Comparison of ENCODE assay signal across 9 cellular contexts in the genomic region with DNA sequence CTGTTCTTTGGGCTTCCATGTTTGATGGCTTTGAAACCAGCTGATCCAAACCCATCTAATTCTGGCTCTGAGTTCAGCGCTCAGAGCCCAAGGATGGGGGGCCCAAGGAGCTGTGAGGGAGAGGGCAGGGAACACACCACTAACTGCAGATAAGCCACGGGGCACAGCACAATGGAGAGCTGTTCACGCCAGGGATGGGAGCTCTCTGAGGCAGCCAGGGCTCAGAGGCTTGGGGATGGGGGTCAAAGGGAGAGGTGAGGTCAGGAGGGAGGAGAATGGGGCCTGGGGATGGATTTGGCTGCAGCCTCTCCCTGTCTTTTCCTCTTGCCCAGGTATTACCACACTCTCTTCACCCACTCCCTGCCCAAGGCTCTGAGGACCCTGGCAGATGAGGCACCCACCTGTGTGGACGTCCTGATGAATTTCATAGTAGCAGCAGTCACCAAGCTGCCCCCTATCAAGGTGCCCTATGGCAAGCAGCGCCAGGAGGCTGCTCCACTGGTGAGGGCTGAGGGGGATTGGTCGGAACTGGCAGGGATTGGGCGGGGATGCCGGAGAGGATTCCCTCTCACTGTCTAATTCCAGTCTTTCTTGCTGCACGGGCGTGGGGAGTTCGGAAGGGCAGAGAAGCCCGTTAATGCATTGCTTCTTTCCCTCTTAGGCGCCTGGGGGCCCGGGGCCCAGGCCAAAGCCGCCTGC. TPM values are rescaled to one million over a fixed set of nuclear protein-coding genes. Genes with fewer than 3 reads are reported as not detected.
DNase-seq lines count a peak whose midpoint lies in the region; ATAC-seq and TF ChIP-seq lines count a peak whose summit lies in the region.
"Had no signal": no experiment of that assay in that cellular context is flagged by ENCODE, and none has a peak within 500 bp of the region (broad histone marks: within the 10 kb centered on the region; RNA-seq: fewer than 3 reads in every experiment).

No MANE protein-coding gene starts in this region.

- H3K9ac ChIP-seq in smooth muscle cell (ENCODE audit: low read depth): no peak overlapping the region

- H3F3A ChIP-seq in smooth muscle cell (ENCODE audit: low read depth): peaks cover 5% of the 10 kb centered on the region

- TF ChIP-seq CTCF in foreskin keratinocyte (conservative IDR thresholded peaks at IDR 0.05) (no peak), smooth muscle cell (IDR thresholded peaks at IDR 0.05; ENCODE audit: borderline replicate concordance, insufficient read depth, poor library complexity, severe bottlenecking) (no peak)

- H3K36me3 ChIP-seq in HAP-1 (replicated peaks): no peaks in the 10 kb centered on the region
- H3K36me3 ChIP-seq in smooth muscle cell (ENCODE audit: low read depth): no peaks in the 10 kb centered on the region

- no peaks in the 10 kb centered on the region for H3K27me3 ChIP-seq in HAP-1 (ENCODE audit: low read depth)
- H3K27me3 ChIP-seq in foreskin keratinocyte: peaks cover 4% of the 10 kb centered on the region
- no peaks in the 10 kb centered on the region for H3K27me3 ChIP-seq in smooth muscle cell (ENCODE audit: low read depth)

- peak in 1 of 2 experiments; percentile 36 for DNase-seq in HAP-1 (ENCODE audit: low spot score in 2 of 2)
- DNase-seq in foreskin keratinocyte: no peak
- DNase-seq in smooth muscle cell (lab: John Stamatoyannopoulos, UW; ENCODE audit: unreplicated experiment): no peak
- no peak for DNase-seq in superior temporal gyrus (ENCODE audit: extremely low spot score)
- DNase-seq in iPS-NIHi11 (ENCODE audit: low spot score): no peak
- DNase-seq in NCI-H1436 treated with DMSO at 0.1 percent for 48 hours (lab: John Stamatoyannopoulos, UW): no peak
- no peak for DNase-seq in kidney glomerular epithelial cell (lab: John Stamatoyannopoulos, UW)

- in situ Hi-C loops in HAP-1 (cut with MboI; ENCODE audit: low sequenced_read_pairs): no loop called here

- H3K79me2 ChIP-seq in smooth muscle cell (ENCODE audit: low read depth): no peaks in the 10 kb centered on the region

- no peaks in the 10 kb centered on the region for H3K9me3 ChIP-seq in HAP-1
- H3K9me3 ChIP-seq in smooth muscle cell (replicated peaks; ENCODE audit: low read depth): no peaks in the 10 kb centered on the region

- H3K4me1 ChIP-seq in HAP-1 (peaks cover 11% of the 10 kb centered on the region), foreskin keratinocyte (no peaks in the 10 kb centered on the region), smooth muscle cell (ENCODE audit: low read depth) (peaks cover 3% of the 10 kb centered on the region)

- peak overlapping the region; percentile 93 for H2AFZ ChIP-seq in smooth muscle cell (ENCODE audit: low read depth)

- WGBS in smooth muscle cell (ENCODE audit: low lambda C conversion rate): 25% methylated on average over 15 of the region's 15 CpGs

- peak overlapping the region; percentile 98 for H3K4me2 ChIP-seq in smooth muscle cell

- peak overlapping the region; percentile 61 for H3K4me3 ChIP-seq in HAP-1
- peak overlapping the region; percentile 71 for H3K4me3 ChIP-seq in smooth muscle cell

- ATAC-seq in SK-N-SH treated with all-trans-retinoic acid at 6 μM for 48 hours: peak; percentile 34
- ATAC-seq in foreskin keratinocyte: peak; percentile 13

- no peak overlapping the region for H3K27ac ChIP-seq in foreskin keratinocyte
- H3K27ac ChIP-seq in smooth muscle cell (ENCODE audit: low read depth): no peak overlapping the region

- H4K20me1 ChIP-seq in smooth muscle cell (ENCODE audit: low read depth): no peaks in the 10 kb centered on the region

TF ChIP-seq in SK-N-SH treated with all-trans-retinoic acid at 6 μM for 48 hours, 23 proteins besides CTCF, POLR2A, EP300 and RAD21 (continues in another document):
- TF ChIP-seq ZNF565 (CRISPR knock-in tag; conservative IDR thresholded peaks at IDR 0.05; ENCODE audit: low read depth): no peak
- no peak for TF ChIP-seq OSR1 (CRISPR knock-in tag; IDR thresholded peaks at IDR 0.05)
- TF ChIP-seq ESRRG (CRISPR knock-in tag; IDR thresholded peaks at IDR 0.05): no peak
- no peak for TF ChIP-seq SNAI2 (CRISPR knock-in tag; IDR thresholded peaks at IDR 0.05)
- TF ChIP-seq ZNF70 (CRISPR knock-in tag; IDR thresholded peaks at IDR 0.05): no peak
- no peak for TF ChIP-seq ISL1 (CRISPR knock-in tag; IDR thresholded peaks at IDR 0.05)
- no peak for TF ChIP-seq GLIS3 (CRISPR knock-in tag; IDR thresholded peaks at IDR 0.05)
- TF ChIP-seq ZC3H10 (CRISPR knock-in tag; IDR thresholded peaks at IDR 0.05): no peak
- TF ChIP-seq, protein P1, sequence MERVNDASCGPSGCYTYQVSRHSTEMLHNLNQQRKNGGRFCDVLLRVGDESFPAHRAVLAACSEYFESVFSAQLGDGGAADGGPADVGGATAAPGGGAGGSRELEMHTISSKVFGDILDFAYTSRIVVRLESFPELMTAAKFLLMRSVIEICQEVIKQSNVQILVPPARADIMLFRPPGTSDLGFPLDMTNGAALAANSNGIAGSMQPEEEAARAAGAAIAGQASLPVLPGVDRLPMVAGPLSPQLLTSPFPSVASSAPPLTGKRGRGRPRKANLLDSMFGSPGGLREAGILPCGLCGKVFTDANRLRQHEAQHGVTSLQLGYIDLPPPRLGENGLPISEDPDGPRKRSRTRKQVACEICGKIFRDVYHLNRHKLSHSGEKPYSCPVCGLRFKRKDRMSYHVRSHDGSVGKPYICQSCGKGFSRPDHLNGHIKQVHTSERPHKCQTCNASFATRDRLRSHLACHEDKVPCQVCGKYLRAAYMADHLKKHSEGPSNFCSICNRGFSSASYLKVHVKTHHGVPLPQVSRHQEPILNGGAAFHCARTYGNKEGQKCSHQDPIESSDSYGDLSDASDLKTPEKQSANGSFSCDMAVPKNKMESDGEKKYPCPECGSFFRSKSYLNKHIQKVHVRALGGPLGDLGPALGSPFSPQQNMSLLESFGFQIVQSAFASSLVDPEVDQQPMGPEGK (CRISPR knock-in tag; IDR thresholded peaks at IDR 0.05; ENCODE audit: borderline replicate concordance): no peak
- TF ChIP-seq, protein P2, sequence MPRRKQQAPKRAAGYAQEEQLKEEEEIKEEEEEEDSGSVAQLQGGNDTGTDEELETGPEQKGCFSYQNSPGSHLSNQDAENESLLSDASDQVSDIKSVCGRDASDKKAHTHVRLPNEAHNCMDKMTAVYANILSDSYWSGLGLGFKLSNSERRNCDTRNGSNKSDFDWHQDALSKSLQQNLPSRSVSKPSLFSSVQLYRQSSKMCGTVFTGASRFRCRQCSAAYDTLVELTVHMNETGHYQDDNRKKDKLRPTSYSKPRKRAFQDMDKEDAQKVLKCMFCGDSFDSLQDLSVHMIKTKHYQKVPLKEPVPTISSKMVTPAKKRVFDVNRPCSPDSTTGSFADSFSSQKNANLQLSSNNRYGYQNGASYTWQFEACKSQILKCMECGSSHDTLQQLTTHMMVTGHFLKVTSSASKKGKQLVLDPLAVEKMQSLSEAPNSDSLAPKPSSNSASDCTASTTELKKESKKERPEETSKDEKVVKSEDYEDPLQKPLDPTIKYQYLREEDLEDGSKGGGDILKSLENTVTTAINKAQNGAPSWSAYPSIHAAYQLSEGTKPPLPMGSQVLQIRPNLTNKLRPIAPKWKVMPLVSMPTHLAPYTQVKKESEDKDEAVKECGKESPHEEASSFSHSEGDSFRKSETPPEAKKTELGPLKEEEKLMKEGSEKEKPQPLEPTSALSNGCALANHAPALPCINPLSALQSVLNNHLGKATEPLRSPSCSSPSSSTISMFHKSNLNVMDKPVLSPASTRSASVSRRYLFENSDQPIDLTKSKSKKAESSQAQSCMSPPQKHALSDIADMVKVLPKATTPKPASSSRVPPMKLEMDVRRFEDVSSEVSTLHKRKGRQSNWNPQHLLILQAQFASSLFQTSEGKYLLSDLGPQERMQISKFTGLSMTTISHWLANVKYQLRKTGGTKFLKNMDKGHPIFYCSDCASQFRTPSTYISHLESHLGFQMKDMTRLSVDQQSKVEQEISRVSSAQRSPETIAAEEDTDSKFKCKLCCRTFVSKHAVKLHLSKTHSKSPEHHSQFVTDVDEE (CRISPR knock-in tag; IDR thresholded peaks at IDR 0.05): no peak
- no peak for TF ChIP-seq ARNTL (CRISPR knock-in tag; IDR thresholded peaks at IDR 0.05; ENCODE audit: borderline replicate concordance, low read depth)
- no peak for TF ChIP-seq TOX (CRISPR knock-in tag; IDR thresholded peaks at IDR 0.05; ENCODE audit: borderline replicate concordance)
- no peak for TF ChIP-seq ZNF8 (CRISPR knock-in tag; IDR thresholded peaks at IDR 0.05)
- TF ChIP-seq ZFP30 (CRISPR knock-in tag; IDR thresholded peaks at IDR 0.05): no peak
- TF ChIP-seq, protein P3, sequence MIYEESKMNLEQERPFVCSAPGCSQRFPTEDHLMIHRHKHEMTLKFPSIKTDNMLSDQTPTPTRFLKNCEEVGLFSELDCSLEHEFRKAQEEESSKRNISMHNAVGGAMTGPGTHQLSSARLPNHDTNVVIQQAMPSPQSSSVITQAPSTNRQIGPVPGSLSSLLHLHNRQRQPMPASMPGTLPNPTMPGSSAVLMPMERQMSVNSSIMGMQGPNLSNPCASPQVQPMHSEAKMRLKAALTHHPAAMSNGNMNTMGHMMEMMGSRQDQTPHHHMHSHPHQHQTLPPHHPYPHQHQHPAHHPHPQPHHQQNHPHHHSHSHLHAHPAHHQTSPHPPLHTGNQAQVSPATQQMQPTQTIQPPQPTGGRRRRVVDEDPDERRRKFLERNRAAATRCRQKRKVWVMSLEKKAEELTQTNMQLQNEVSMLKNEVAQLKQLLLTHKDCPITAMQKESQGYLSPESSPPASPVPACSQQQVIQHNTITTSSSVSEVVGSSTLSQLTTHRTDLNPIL (CRISPR knock-in tag; IDR thresholded peaks at IDR 0.05; ENCODE audit: low read depth): no peak

RNA-seq across cellular contexts. Expression of a gene that starts 11.3 kb away (rescaled TPM):
- total RNA-seq in foreskin keratinocyte (not detected in 2 replicates), smooth muscle cell (0.27 TPM in 1 of 2 replicates, not detected in the other)
- polyA plus RNA-seq in foreskin keratinocyte (not detected in 2 replicates), smooth muscle cell (0.53 and 0.56 TPM in 2 replicates)
- total RNA-seq: SK-MEL-5 had no signal

RNA-seq across cellular contexts. Expression of a gene that starts 13.1 kb away (rescaled TPM):
- total RNA-seq in foreskin keratinocyte (0.04 and 0.07 TPM in 2 replicates), smooth muscle cell (11.2 and 14.1 TPM in 2 replicates)
- polyA plus RNA-seq in foreskin keratinocyte (0.02 and 0.04 TPM in 2 replicates), smooth muscle cell (9.2 and 25.8 TPM in 2 replicates)

RNA-seq across cellular contexts. Expression of a gene that starts 32.8 kb away (rescaled TPM):
- total RNA-seq in foreskin keratinocyte: not detected in 2 replicates
- polyA plus RNA-seq in foreskin keratinocyte: not detected in 2 replicates
- total RNA-seq in smooth muscle cell: not detected in 2 replicates
- 0.14 and 0.97 TPM in 2 replicates for polyA plus RNA-seq in smooth muscle cell

RNA-seq across cellular contexts. Expression of a gene that starts 36.8 kb away (rescaled TPM):
- total RNA-seq in foreskin keratinocyte (9.1 and 9.6 TPM in 2 replicates), smooth muscle cell (9.2 and 9.4 TPM in 2 replicates)
- polyA plus RNA-seq in foreskin keratinocyte (5.3 and 5.4 TPM in 2 replicates), smooth muscle cell (9.6 and 13.2 TPM in 2 replicates)

Comparison
In these comparisons a context has a peak if more than half of its experiments do, and no peak if none do; other contexts are left out.
1. RNA of a gene that starts 13.1 kb away (total RNA-seq): 11.2 to 14.1 TPM in smooth muscle cell; 0.04 to 0.07 TPM in foreskin keratinocyte; every median in the first group is over 10 times any median in the second.